In genomic region chr10:29656451-29656992, GRCh38 we compare ENCODE assay signal across 29 cellular contexts.
"Had no signal": no experiment of that assay in that cellular context is flagged by ENCODE, and none has a peak within 500 bp of the region (broad histone marks: within the 10 kb centered on the region; RNA-seq: fewer than 3 reads in every experiment).

No MANE protein-coding gene starts in this region.

- H3K27ac ChIP-seq: left lung, neural progenitor cell, parathyroid adenoma, skin epidermis, spleen, upper lobe of right lung had no signal

- H2AFZ ChIP-seq: hepatocyte, neural progenitor cell, parathyroid adenoma had no signal

- DNase-seq: cerebellar nuclear complex; effector memory CD4-positive, alpha-beta T cell; foreskin fibroblast; gastrocnemius medialis; heart left ventricle; left cardiac atrium; left lung; mammary epithelial cell; mesendoderm; midbrain; naive thymus-derived CD4-positive, alpha-beta T cell; right cardiac atrium; spleen; stimulated activated CD4-positive, alpha-beta T cell treated with anti-CD3 and anti-CD28 coated beads, Interleukin-4, amount 100 ng/mL, for 4 hours; stimulated activated naive CD8-positive, alpha-beta T cell treated with anti-CD3 and anti-CD28 coated beads, Interleukin-15, Interleukin-2, amounts not matched to agents 100 U/mL and 50 U/mL, for 24 hours; substantia nigra; testis; tibial artery; upper lobe of right lung; uterus had no signal

- ATAC-seq: esophagus mucosa; gastrocnemius medialis; heart left ventricle; left cardiac atrium; left lung; naive thymus-derived CD4-positive, alpha-beta T cell; right cardiac atrium; stimulated activated memory B cell treated with anti-CD40 and anti-IgM and Interleukin-4, amounts not matched to agents 10 μg/mL and 1 μg/mL and 100 μg/mL, for 72 hours; stimulated activated naive CD8-positive, alpha-beta T cell treated with anti-CD3 and anti-CD28 coated beads, Interleukin-15, Interleukin-2, amounts not matched to agents 100 U/mL and 50 U/mL, for 24 hours; upper lobe of right lung had no signal

- H3K9ac ChIP-seq: neural progenitor cell, parathyroid adenoma had no signal

- H3K36me3 Mint-ChIP-seq: stimulated activated memory B cell treated with anti-CD40 and anti-IgM and Interleukin-4, amounts not matched to agents 10 μg/mL and 1 μg/mL and 100 μg/mL, for 72 hours had no signal

- H3K27me3 ChIP-seq: gastrocnemius medialis, heart left ventricle, hepatocyte, left lung, neural progenitor cell, spleen, testis, tibial artery, upper lobe of right lung, uterus had no signal

- H3K27ac Mint-ChIP-seq: dendritic cell treated with granulocyte-macrophage colony-stimulating factor and Interleukin-4, amounts not matched to agents 40 ng/mL and 50 ng/mL, for 4 days; neural progenitor cell; progenitor cell of endocrine pancreas; stimulated activated memory B cell treated with anti-CD40 and anti-IgM and Interleukin-4, amounts not matched to agents 10 μg/mL and 1 μg/mL and 100 μg/mL, for 72 hours had no signal

- H3K4me3 Mint-ChIP-seq: dendritic cell treated with granulocyte-macrophage colony-stimulating factor and Interleukin-4, amounts not matched to agents 40 ng/mL and 50 ng/mL, for 4 days; naive thymus-derived CD4-positive, alpha-beta T cell; nephron; neural progenitor cell; stimulated activated memory B cell treated with anti-CD40 and anti-IgM and Interleukin-4, amounts not matched to agents 10 μg/mL and 1 μg/mL and 100 μg/mL, for 72 hours had no signal

- H3K4me2 ChIP-seq: hepatocyte, neural progenitor cell had no signal

- H3K9me3 ChIP-seq: gastrocnemius medialis, testis, upper lobe of right lung, uterus had no signal

- H3K36me3 ChIP-seq: uterus had no signal

- H3K27me3 Mint-ChIP-seq: dendritic cell treated with granulocyte-macrophage colony-stimulating factor and Interleukin-4, amounts not matched to agents 40 ng/mL and 50 ng/mL, for 4 days; progenitor cell of endocrine pancreas; stimulated activated memory B cell treated with anti-CD40 and anti-IgM and Interleukin-4, amounts not matched to agents 10 μg/mL and 1 μg/mL and 100 μg/mL, for 72 hours had no signal

- H3K4me3 ChIP-seq: gastrocnemius medialis, heart left ventricle, hepatocyte, left lung, neural progenitor cell, skin epidermis, spleen, testis, tibial artery, upper lobe of right lung, uterus had no signal
